Comparison of ENCODE assay signal across 22 cellular contexts in genomic region chr9:105633373-105633772, GRCh38. TPM values are rescaled to one million over a fixed set of nuclear protein-coding genes. Genes with fewer than 3 reads are reported as not detected.
DNase-seq lines count a peak whose midpoint lies in the region; ATAC-seq and TF ChIP-seq lines count a peak whose summit lies in the region.
"Had no signal": no experiment of that assay in that cellular context is flagged by ENCODE, and none has a peak within 500 bp of the region (broad histone marks: within the 10 kb centered on the region; RNA-seq: fewer than 3 reads in every experiment).

No MANE protein-coding gene starts in this region.

- no peak overlapping the region for H3K4me2 ChIP-seq in mammary epithelial cell (ENCODE audit: insufficient read depth, low read depth, low read length)

- no TSS peak for BruUV-seq in mammary epithelial cell (replicated peaks; lab: Mats Ljungman, UMichigan)

- TF ChIP-seq CTCF in psoas muscle (IDR thresholded peaks at IDR 0.05), result no peak
- TF ChIP-seq CTCF in progenitor cell of endocrine pancreas (IDR thresholded peaks at IDR 0.05; ENCODE audit: unreplicated experiment), result no peak
- no peak for TF ChIP-seq CTCF in mammary epithelial cell (conservative IDR thresholded peaks at IDR 0.05 in 1 of 2, IDR thresholded peaks at IDR 0.05 in 1 of 2; ENCODE audit: extremely low read depth in 1 of 2, insufficient read depth in 1 of 2, low read depth in 1 of 2, low read length in 2 of 2)
- no peak for TF ChIP-seq CTCF in right lobe of liver (IDR thresholded peaks at IDR 0.05)

- H3K9me3 ChIP-seq in psoas muscle (no peaks in the 10 kb centered on the region), mammary epithelial cell (replicated peaks; ENCODE audit: insufficient read depth, low read length) (no peaks in the 10 kb centered on the region), right lobe of liver (no peaks in the 10 kb centered on the region)

- no peak overlapping the region for H3K4me3 Mint-ChIP-seq in activated naive CD8-positive, alpha-beta T cell treated with anti-CD3 and anti-CD28 coated beads, Interleukin-2, amount 50 U/mL, for 24 hours
- H3K4me3 Mint-ChIP-seq in activated naive CD8-positive, alpha-beta T cell treated with anti-CD3 and anti-CD28 coated beads for 36 hours, result no peak overlapping the region
- no peak overlapping the region for H3K4me3 Mint-ChIP-seq in progenitor cell of endocrine pancreas (ENCODE audit: low read depth)
- H3K4me3 Mint-ChIP-seq: CD8-positive, alpha-beta memory T cell; H9; HFFc6 had no signal

- H3K4me1 ChIP-seq in psoas muscle (peaks cover 6% of the 10 kb centered on the region), mammary epithelial cell (ENCODE audit: insufficient read depth, low read length) (no peaks in the 10 kb centered on the region), right lobe of liver (no peaks in the 10 kb centered on the region)

- DNase-seq in activated naive CD8-positive, alpha-beta T cell treated with anti-CD3 and anti-CD28 coated beads, Interleukin-2, amount 50 U/mL, for 24 hours, result no peak
- no peak for DNase-seq in activated naive CD8-positive, alpha-beta T cell treated with anti-CD3 and anti-CD28 coated beads for 36 hours
- DNase-seq in SK-N-DZ (ENCODE audit: low spot score) (peak; percentile 4), psoas muscle (no peak), progenitor cell of endocrine pancreas (ENCODE audit: low spot score, unreplicated experiment) (no peak), mammary epithelial cell (no peak), right lobe of liver (no peak)
- DNase-seq: Calu3; CD8-positive, alpha-beta memory T cell; DMS79 treated with DMSO at 0.1 percent for 48 hours; GM23248; H9; HFFc6; NCI-H1092 treated with DMSO at 0.1 percent for 48 hours; NCI-H146; NCI-H2029; NCI-H446; NCI-H748 treated with DMSO at 0.1 percent for 48 hours had no signal

- ATAC-seq in activated naive CD8-positive, alpha-beta T cell treated with anti-CD3 and anti-CD28 coated beads, Interleukin-2, amount 50 U/mL, for 24 hours, result no peak
- ATAC-seq in psoas muscle (peak; percentile 99 to 100 (median 99)), right lobe of liver (no peak)
- ATAC-seq: GM12878, Panc1 had no signal

- H3K27me3 Mint-ChIP-seq in activated naive CD8-positive, alpha-beta T cell treated with anti-CD3 and anti-CD28 coated beads, Interleukin-2, amount 50 U/mL, for 24 hours, result no peaks in the 10 kb centered on the region
- no peaks in the 10 kb centered on the region for H3K27me3 Mint-ChIP-seq in activated naive CD8-positive, alpha-beta T cell treated with anti-CD3 and anti-CD28 coated beads for 36 hours
- H3K27me3 Mint-ChIP-seq in progenitor cell of endocrine pancreas, result no peaks in the 10 kb centered on the region
- H3K27me3 Mint-ChIP-seq: CD8-positive, alpha-beta memory T cell had no signal

- no peaks in the 10 kb centered on the region for H3K79me2 ChIP-seq in mammary epithelial cell (ENCODE audit: insufficient read depth, low read length)

- CTCF ChIA-PET in mammary epithelial cell (lab: Charles Lee; ENCODE audit: low non-redundant PET), result no interaction called here

- 23 to 43% (median 30%) methylated on average over 2 of the region's 2 CpGs for WGBS in psoas muscle, 3 donors
- WGBS in mammary epithelial cell (ENCODE audit: low coverage, missing lambda C conversion rate), result 100% methylated on average over 2 of the region's 2 CpGs
- whole genome bisulfite sequencing in right lobe of liver (ENCODE audit: insufficient coverage, low coverage, low lambda C conversion rate, missing lambda C conversion rate), result 95% methylated on average over 2 of the region's 2 CpGs

- no peaks in the 10 kb centered on the region for H3K9me3 Mint-ChIP-seq in activated naive CD8-positive, alpha-beta T cell treated with anti-CD3 and anti-CD28 coated beads, Interleukin-2, amount 50 U/mL, for 24 hours
- H3K9me3 Mint-ChIP-seq in activated naive CD8-positive, alpha-beta T cell treated with anti-CD3 and anti-CD28 coated beads for 36 hours, result peaks cover 3% of the 10 kb centered on the region
- H3K9me3 Mint-ChIP-seq in progenitor cell of endocrine pancreas (ENCODE audit: low read depth), result no peaks in the 10 kb centered on the region
- H3K9me3 Mint-ChIP-seq: H9, HFFc6 had no signal

- dilution Hi-C loops in mammary epithelial cell (cut with HindIII; ENCODE audit: low sequenced_read_pairs), result no loop called here

- no peaks in the 10 kb centered on the region for H3K27me3 ChIP-seq in psoas muscle (ENCODE audit: insufficient read depth in 3 of 3, low read length in 2 of 3)
- no peaks in the 10 kb centered on the region for H3K27me3 ChIP-seq in mammary epithelial cell (ENCODE audit: insufficient read depth, low read length)
- H3K27me3 ChIP-seq in right lobe of liver, result no peaks in the 10 kb centered on the region

- in situ Hi-C loops in mammary epithelial cell (cut with MboI; ENCODE audit: low sequenced_read_pairs in 2 of 2), result no loop called here

- H3K4me1 Mint-ChIP-seq in activated naive CD8-positive, alpha-beta T cell treated with anti-CD3 and anti-CD28 coated beads, Interleukin-2, amount 50 U/mL, for 24 hours, result no peaks in the 10 kb centered on the region
- no peaks in the 10 kb centered on the region for H3K4me1 Mint-ChIP-seq in activated naive CD8-positive, alpha-beta T cell treated with anti-CD3 and anti-CD28 coated beads for 36 hours
- H3K4me1 Mint-ChIP-seq in progenitor cell of endocrine pancreas (ENCODE audit: low read depth), result no peaks in the 10 kb centered on the region
- H3K4me1 Mint-ChIP-seq: CD8-positive, alpha-beta memory T cell; H9 had no signal

- H3K9ac ChIP-seq in mammary epithelial cell (ENCODE audit: insufficient read depth, low read length), result no peak overlapping the region
- H3K9ac ChIP-seq: GM23248 had no signal

- H3K27ac ChIP-seq in psoas muscle, result peak overlapping the region; percentile 75
- no peak overlapping the region for H3K27ac ChIP-seq in mammary epithelial cell (ENCODE audit: insufficient read depth, low read depth, low read length)
- no peak overlapping the region for H3K27ac ChIP-seq in right lobe of liver
- H3K27ac ChIP-seq: C4-2B, GM23248 had no signal

- peak overlapping the region; percentile 16 for H3K27ac Mint-ChIP-seq in activated naive CD8-positive, alpha-beta T cell treated with anti-CD3 and anti-CD28 coated beads, Interleukin-2, amount 50 U/mL, for 24 hours
- no peak overlapping the region for H3K27ac Mint-ChIP-seq in activated naive CD8-positive, alpha-beta T cell treated with anti-CD3 and anti-CD28 coated beads for 36 hours
- H3K27ac Mint-ChIP-seq in progenitor cell of endocrine pancreas, result no peak overlapping the region
- H3K27ac Mint-ChIP-seq: CD8-positive, alpha-beta memory T cell; H9; HFFc6 had no signal

- no peak for TF ChIP-seq POLR2A in right lobe of liver (IDR thresholded peaks at IDR 0.05)

- no peak overlapping the region for H2AFZ ChIP-seq in mammary epithelial cell (ENCODE audit: low read depth, low read length)
- H2AFZ ChIP-seq: GM23248 had no signal

- intact Hi-C loops in psoas muscle (cut with DNase I), result no loop called here
- intact Hi-C loops in mammary epithelial cell (cut with micrococcal nuclease), result no loop called here
- intact Hi-C loops in right lobe of liver (cut with DNase I), result no loop called here

- H3K4me3 ChIP-seq in psoas muscle, result no peak overlapping the region
- no peak overlapping the region for H3K4me3 ChIP-seq in mammary epithelial cell (replicated peaks in 1 of 3; ENCODE audit: insufficient read depth in 1 of 3, low read depth in 2 of 3, low read length in 3 of 3)
- no peak overlapping the region for H3K4me3 ChIP-seq in right lobe of liver
- H3K4me3 ChIP-seq: GM12878, GM23248 had no signal

- H3K36me3 Mint-ChIP-seq in activated naive CD8-positive, alpha-beta T cell treated with anti-CD3 and anti-CD28 coated beads, Interleukin-2, amount 50 U/mL, for 24 hours (ENCODE audit: low read depth), result peaks cover 27% of the 10 kb centered on the region
- H3K36me3 Mint-ChIP-seq in activated naive CD8-positive, alpha-beta T cell treated with anti-CD3 and anti-CD28 coated beads for 36 hours, result peaks cover 31% of the 10 kb centered on the region
- H3K36me3 Mint-ChIP-seq in progenitor cell of endocrine pancreas (ENCODE audit: insufficient read depth), result peaks cover 3% of the 10 kb centered on the region

- H3K36me3 ChIP-seq in psoas muscle (ENCODE audit: insufficient read depth in 1 of 2, low read depth in 1 of 2) (peaks cover 3 to 18% of the 10 kb centered on the region in 2 donors), mammary epithelial cell (ENCODE audit: insufficient read depth, low read length) (peaks cover 3% of the 10 kb centered on the region), right lobe of liver (peaks cover 0 to 3% (median 0%) of the 10 kb centered on the region in 4 donors)

- H4K20me1 ChIP-seq in mammary epithelial cell (ENCODE audit: insufficient read depth, low read length), result no peaks in the 10 kb centered on the region

RNA-seq across cellular contexts. Expression of gene TAL2, which starts 28.9 kb away (rescaled TPM):
- not detected for total RNA-seq in activated naive CD8-positive, alpha-beta T cell treated with anti-CD3 and anti-CD28 coated beads for 36 hours
- not detected in 2 replicates for polyA plus RNA-seq in SK-N-DZ (2014; cell fraction: cytosol; rRNA removed)
- not detected in 2 replicates for polyA plus RNA-seq in SK-N-DZ (2014; cell fraction: nucleus; rRNA removed)
- total RNA-seq in psoas muscle (1 to 10 TPM in 2 of 4 donors, under 1 TPM in 2; 0.57 to 7.7 (median 1.6) TPM), progenitor cell of endocrine pancreas (0.82 and 2.2 TPM in 2 replicates), mammary epithelial cell (not detected), right lobe of liver (under 1 TPM in 2 of 6 experiments, not detected in 4; 0.49 to 0.56 TPM)
- polyA plus RNA-seq in psoas muscle (under 1 TPM in 2 of 3 donors, not detected in 1; 0.61 to 0.90 TPM), mammary epithelial cell (0.10 TPM)
- polyA minus RNA-seq in mammary epithelial cell, result not detected
- total RNA-seq: Calu3; GM23248; HFFc6; T-helper 1 cell treated with Interleukin-12 subunit alpha and Interleukin-12 subunit beta and Interleukin-4 antibody, amounts not matched to agents 30 ng/mL and 1 ng/mL, for 36 hours had no signal
- polyA plus RNA-seq: CD8-positive, alpha-beta memory T cell; GM23248 had no signal

Comparison
In these comparisons a context has a peak if more than half of its experiments do, and no peak if none do; other contexts are left out.
1. ATAC-seq: peak in psoas muscle (4 of 4); none in activated naive CD8-positive, alpha-beta T cell treated with anti-CD3 and anti-CD28 coated beads, Interleukin-2, amount 50 U/mL, for 24 hours (single experiment) and right lobe of liver (0 of 4).